Comparison of ENCODE assay signal across 23 cellular contexts in the genomic region with DNA sequence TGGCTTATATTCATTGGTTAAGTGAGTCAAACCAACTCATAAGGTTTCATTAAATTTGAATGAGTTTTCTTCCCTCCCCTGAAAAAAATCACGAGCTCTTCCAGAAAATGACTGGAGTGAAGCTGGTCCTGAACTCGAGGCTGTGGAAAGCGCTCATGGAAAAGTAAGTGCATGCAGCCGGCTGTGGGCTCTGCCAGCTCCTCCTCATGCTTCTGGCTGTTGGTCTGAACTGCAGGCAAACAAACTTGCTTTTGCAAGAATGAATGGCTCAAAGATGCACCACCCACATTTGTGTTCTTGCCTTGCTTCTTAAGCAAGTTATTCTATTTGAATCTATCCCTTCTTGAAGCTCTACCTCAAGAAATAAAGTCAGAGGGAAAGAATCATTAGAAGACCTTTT. TPM values are rescaled to one million over a fixed set of nuclear protein-coding genes. Genes with fewer than 3 reads are reported as not detected.
DNase-seq lines count a peak whose midpoint lies in the region; ATAC-seq and TF ChIP-seq lines count a peak whose summit lies in the region.
"Had no signal": no experiment of that assay in that cellular context is flagged by ENCODE, and none has a peak within 500 bp of the region (broad histone marks: within the 10 kb centered on the region; RNA-seq: fewer than 3 reads in every experiment).

No MANE protein-coding gene starts in this region.

- RAD21 ChIA-PET in HCT116 (lab: Charles Lee; ENCODE audit: low non-redundant PET in 1 of 2, low total read pairs in 2 of 2, uncharacterized antibody in 2 of 2, unreplicated experiment in 2 of 2) = no interaction called here

- TF ChIP-seq CTCF in HCT116 (IDR thresholded peaks at IDR 0.05 in 2 of 3, conservative IDR thresholded peaks at IDR 0.05 in 1 of 3; ENCODE audit: borderline replicate concordance in 1 of 3, insufficient read depth in 1 of 3, low read depth in 2 of 3, low read length in 2 of 3) = no peak
- no peak for TF ChIP-seq CTCF in fibroblast of the aortic adventitia (IDR thresholded peaks at IDR 0.05; ENCODE audit: insufficient read depth, low read length)
- TF ChIP-seq CTCF in psoas muscle (IDR thresholded peaks at IDR 0.05) = no peak

- H3K27ac ChIP-seq in HCT116 (ENCODE audit: low read depth, low read length) (peak overlapping the region; percentile 83; the same call in 1 of the 2 replicates), psoas muscle (peak overlapping the region; percentile 85)
- H3K27ac ChIP-seq: upper lobe of right lung had no signal

- no peak overlapping the region for H3K4me2 ChIP-seq in HCT116 (ENCODE audit: low read length)

- intact Hi-C loops in HCT116 (cut with micrococcal nuclease) = no loop called here
- intact Hi-C loops in psoas muscle (cut with DNase I) = no loop called here

- H3K36me3 ChIP-seq in HCT116 (ENCODE audit: control insufficient read depth in 1 of 2, insufficient read depth in 2 of 2, low read length in 2 of 2) (peaks cover 5 to 7% of the 10 kb centered on the region in 2 experiments; a peak in 2 of 4 replicates), psoas muscle (ENCODE audit: insufficient read depth in 1 of 2, low read depth in 1 of 2) (no peaks in the 10 kb centered on the region)

- ATAC-seq in HCT116 (no peak), psoas muscle (no peak)
- ATAC-seq: CD8-positive, alpha-beta T cell; left ventricle myocardium superior; natural killer cell; Right ventricle myocardium inferior; upper lobe of right lung had no signal

- DNase-seq in HCT116 (ENCODE audit: low read depth, low spot score) = no peak
- DNase-seq in fibroblast of the aortic adventitia (ENCODE audit: low read depth) = peak; percentile 65
- DNase-seq in psoas muscle = peak; percentile 26 to 44
- no peak for DNase-seq in NCI-H2227 (lab: John Stamatoyannopoulos, UW; ENCODE audit: unreplicated experiment)
- no peak for DNase-seq in NCI-H524 treated with DMSO at 0.1 percent for 48 hours (lab: John Stamatoyannopoulos, UW)
- no peak for DNase-seq in activated CD4-positive, alpha-beta T cell treated with anti-CD3 and anti-CD28 coated beads, Interleukin-2, amount 50 U/mL, for 1 hour
- no peak for DNase-seq in NCI-H1048 (lab: John Stamatoyannopoulos, UW)
- DNase-seq: activated CD4-positive, alpha-beta T cell treated with anti-CD3 and anti-CD28 coated beads, Interleukin-2, amount 50 U/mL, for 4 hours; AML-193; caudate nucleus; CD8-positive, alpha-beta T cell; DMS79; GOT3; Kasumi-1; left ventricle myocardium superior; natural killer cell; NCI-H1092; NCI-H2029; OCI-M1; T1000; upper lobe of right lung had no signal

- peaks cover 33% of the 10 kb centered on the region for H3K79me2 ChIP-seq in HCT116 (ENCODE audit: insufficient read depth, low read length)

- no peak overlapping the region for H2AFZ ChIP-seq in HCT116 (ENCODE audit: low read depth, low read length, poor library complexity, severe bottlenecking)

- no peak overlapping the region for H3K9ac ChIP-seq in HCT116 (ENCODE audit: low read length)

- 60 to 72% (median 70%) methylated on average over 4 of the region's 4 CpGs for WGBS in psoas muscle, 3 donors

- H3K9me2 ChIP-seq in HCT116 (ENCODE audit: insufficient read depth) = no peaks in the 10 kb centered on the region

- TF ChIP-seq POLR2A in HCT116 (IDR thresholded peaks at IDR 0.05; ENCODE audit: borderline replicate concordance, extremely low read depth, insufficient read depth, insufficient read length) = no peak

- no peak for TF ChIP-seq RAD21 in HCT116 (IDR thresholded peaks at IDR 0.05; ENCODE audit: low read depth)

- POLR2A ChIA-PET in HCT116 (lab: Charles Lee) = no interaction called here

- H4K20me1 ChIP-seq in HCT116 (ENCODE audit: insufficient read depth) = no peaks in the 10 kb centered on the region

- no peaks in the 10 kb centered on the region for H3K27me3 ChIP-seq in HCT116 (ENCODE audit: insufficient read depth, low read length)
- H3K27me3 ChIP-seq in psoas muscle (ENCODE audit: insufficient read depth in 3 of 3, low read length in 2 of 3) = no peaks in the 10 kb centered on the region
- H3K27me3 ChIP-seq: upper lobe of right lung had no signal

- no TSS peak for BruUV-seq in HCT116 (replicated peaks; lab: Mats Ljungman, UMichigan)

- H3K4me1 ChIP-seq in HCT116 (ENCODE audit: control insufficient read depth in 1 of 2, insufficient read depth in 2 of 2, low read length in 2 of 2) = peaks cover 51 to 67% of the 10 kb centered on the region in 2 experiments
- peaks cover 38% of the 10 kb centered on the region for H3K4me1 ChIP-seq in psoas muscle

- CTCF ChIA-PET in HCT116 (lab: Charles Lee) = no interaction called here

- H3K4me3 ChIP-seq in HCT116 (replicated peaks in 1 of 2; ENCODE audit: low read depth in 1 of 2, low read length in 2 of 2) (no peak overlapping the region), fibroblast of the aortic adventitia (ENCODE audit: low read depth, low read length) (no peak overlapping the region), psoas muscle (no peak overlapping the region)
- H3K4me3 ChIP-seq: upper lobe of right lung had no signal

- no peaks in the 10 kb centered on the region for H3K9me3 ChIP-seq in HCT116 (ENCODE audit: control insufficient read depth in 1 of 2, insufficient read depth in 1 of 2, low read depth in 1 of 2, low read length in 2 of 2)
- H3K9me3 ChIP-seq in psoas muscle = no peaks in the 10 kb centered on the region
- H3K9me3 ChIP-seq: upper lobe of right lung had no signal

TF ChIP-seq in HCT116, 20 proteins besides CTCF, POLR2A, EP300 and RAD21:
- TF ChIP-seq SP1 (IDR thresholded peaks at IDR 0.05; ENCODE audit: low read depth) (no peak), YY1 (IDR thresholded peaks at IDR 0.05; ENCODE audit: extremely low read depth, insufficient replicate concordance, low read depth, low read length) (no peak), ZFX (IDR thresholded peaks at IDR 0.05) (no peak), CEBPB (IDR thresholded peaks at IDR 0.05; ENCODE audit: low read depth) (no peak)
- TF ChIP-seq, protein P1, sequence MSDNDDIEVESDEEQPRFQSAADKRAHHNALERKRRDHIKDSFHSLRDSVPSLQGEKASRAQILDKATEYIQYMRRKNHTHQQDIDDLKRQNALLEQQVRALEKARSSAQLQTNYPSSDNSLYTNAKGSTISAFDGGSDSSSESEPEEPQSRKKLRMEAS (IDR thresholded peaks at IDR 0.05) = no peak

TF ChIP-seq in PFSK-1, 5 proteins besides CTCF, POLR2A, EP300 and RAD21:
- TF ChIP-seq REST (IDR thresholded peaks at IDR 0.05; ENCODE audit: insufficient read depth in 1 of 2, low read depth in 2 of 2, low read length in 2 of 2) (no peak), POLR2AphosphoS5 (IDR thresholded peaks at IDR 0.05; ENCODE audit: low read depth, low read length) (peak; percentile 49; the same call in 1 of the 2 replicates)

RNA-seq across cellular contexts. Expression of gene ETV5, which starts 6.2 kb away (rescaled TPM):
- total RNA-seq in HCT116 (2021; ENCODE audit: unreplicated experiment) (89.7 TPM), fibroblast of the aortic adventitia (ENCODE audit: low replicate concordance) (22.7 and 78.8 TPM in 2 replicates), psoas muscle (10 to 100 TPM in 2 of 4 donors, 1 to 10 TPM in 2; 7.2 to 47.1 (median 27.3) TPM)
- 61.6 and 62.3 TPM in 2 replicates for polyA plus RNA-seq in HCT116 (2012)
- polyA plus RNA-seq in PFSK-1 (2012; ENCODE audit: insufficient read length, low read depth) = 352 TPM
- polyA plus RNA-seq in psoas muscle = 10 to 100 TPM in 1 of 3 donors, 1 to 10 TPM in 2; 7.9 to 14.4 (median 8.0) TPM

Comparison
In these comparisons a context has a peak if more than half of its experiments do, and no peak if none do; other contexts are left out.
1. DNase-seq: peak in fibroblast of the aortic adventitia (single experiment) and psoas muscle (2 of 2); none in HCT116 (single experiment), NCI-H2227 (single experiment), NCI-H524 treated with DMSO at 0.1 percent for 48 hours (single experiment), activated CD4-positive, alpha-beta T cell treated with anti-CD3 and anti-CD28 coated beads, Interleukin-2, amount 50 U/mL, for 1 hour (single experiment) and NCI-H1048 (single experiment).